Comparison of ENCODE assay signal across 1 cellular context in the genomic region with DNA sequence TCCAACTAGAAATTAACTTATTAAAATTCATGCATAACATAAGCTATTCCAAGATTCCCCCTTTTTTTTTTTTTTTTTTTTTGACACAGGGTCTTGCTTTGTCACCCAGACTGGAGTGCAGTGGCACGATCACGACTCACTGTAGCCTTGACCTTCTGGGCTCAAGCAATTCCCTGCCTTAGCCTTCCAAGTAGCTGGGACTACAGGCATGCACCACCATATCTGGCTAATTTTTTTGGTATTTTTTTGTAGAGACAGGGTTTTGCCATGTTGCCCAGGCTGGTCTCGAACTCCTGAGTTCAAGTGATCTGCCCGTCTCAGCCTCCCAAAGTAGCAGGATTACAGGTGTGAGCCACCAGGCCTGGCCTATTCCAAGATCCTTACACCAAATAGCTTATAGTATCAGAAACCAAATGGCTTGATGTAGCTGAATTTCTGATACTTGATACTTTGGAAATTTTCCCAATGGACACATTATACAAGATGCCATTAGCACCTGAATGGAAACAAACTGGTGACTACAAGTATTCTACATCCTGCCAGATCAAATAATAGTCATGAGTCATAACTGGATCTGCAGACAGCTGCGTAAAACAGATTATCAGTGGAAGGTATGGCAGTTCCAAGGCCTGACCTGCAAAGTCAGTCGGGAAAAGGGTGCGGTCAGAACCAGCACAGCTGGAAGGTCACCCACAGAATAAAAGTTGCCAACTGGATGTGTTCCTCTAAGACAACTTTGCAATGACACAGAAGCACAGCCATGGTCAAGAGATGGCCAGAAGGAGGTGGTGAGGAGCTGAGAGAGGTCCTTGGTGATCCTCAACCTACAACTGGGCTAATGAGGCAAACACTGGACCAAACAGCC.
A peak's percentile ranks its signal among the peaks of the same experiment; 100 is the strongest.
TF ChIP-seq lines count a peak whose summit lies in the region.

No MANE protein-coding gene starts in this region.

TF ChIP-seq in K562, 482 proteins besides CTCF, POLR2A, EP300 and RAD21 (continued from another document and continues in another):
- TF ChIP-seq, protein P1, sequence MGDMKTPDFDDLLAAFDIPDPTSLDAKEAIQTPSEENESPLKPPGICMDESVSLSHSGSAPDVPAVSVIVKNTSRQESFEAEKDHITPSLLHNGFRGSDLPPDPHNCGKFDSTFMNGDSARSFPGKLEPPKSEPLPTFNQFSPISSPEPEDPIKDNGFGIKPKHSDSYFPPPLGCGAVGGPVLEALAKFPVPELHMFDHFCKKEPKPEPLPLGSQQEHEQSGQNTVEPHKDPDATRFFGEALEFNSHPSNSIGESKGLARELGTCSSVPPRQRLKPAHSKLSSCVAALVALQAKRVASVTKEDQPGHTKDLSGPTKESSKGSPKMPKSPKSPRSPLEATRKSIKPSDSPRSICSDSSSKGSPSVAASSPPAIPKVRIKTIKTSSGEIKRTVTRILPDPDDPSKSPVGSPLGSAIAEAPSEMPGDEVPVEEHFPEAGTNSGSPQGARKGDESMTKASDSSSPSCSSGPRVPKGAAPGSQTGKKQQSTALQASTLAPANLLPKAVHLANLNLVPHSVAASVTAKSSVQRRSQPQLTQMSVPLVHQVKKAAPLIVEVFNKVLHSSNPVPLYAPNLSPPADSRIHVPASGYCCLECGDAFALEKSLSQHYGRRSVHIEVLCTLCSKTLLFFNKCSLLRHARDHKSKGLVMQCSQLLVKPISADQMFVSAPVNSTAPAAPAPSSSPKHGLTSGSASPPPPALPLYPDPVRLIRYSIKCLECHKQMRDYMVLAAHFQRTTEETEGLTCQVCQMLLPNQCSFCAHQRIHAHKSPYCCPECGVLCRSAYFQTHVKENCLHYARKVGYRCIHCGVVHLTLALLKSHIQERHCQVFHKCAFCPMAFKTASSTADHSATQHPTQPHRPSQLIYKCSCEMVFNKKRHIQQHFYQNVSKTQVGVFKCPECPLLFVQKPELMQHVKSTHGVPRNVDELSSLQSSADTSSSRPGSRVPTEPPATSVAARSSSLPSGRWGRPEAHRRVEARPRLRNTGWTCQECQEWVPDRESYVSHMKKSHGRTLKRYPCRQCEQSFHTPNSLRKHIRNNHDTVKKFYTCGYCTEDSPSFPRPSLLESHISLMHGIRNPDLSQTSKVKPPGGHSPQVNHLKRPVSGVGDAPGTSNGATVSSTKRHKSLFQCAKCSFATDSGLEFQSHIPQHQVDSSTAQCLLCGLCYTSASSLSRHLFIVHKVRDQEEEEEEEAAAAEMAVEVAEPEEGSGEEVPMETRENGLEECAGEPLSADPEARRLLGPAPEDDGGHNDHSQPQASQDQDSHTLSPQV (IDR thresholded peaks at IDR 0.05): peak; percentile 88
- TF ChIP-seq KDM4B (IDR thresholded peaks at IDR 0.05; ENCODE audit: borderline replicate concordance in 2 of 2, low read depth in 1 of 2) (no peak), SMARCB1 (IDR thresholded peaks at IDR 0.05; ENCODE audit: insufficient read length, low read depth) (no peak), ZNF23 (CRISPR knock-in tag; IDR thresholded peaks at IDR 0.05) (no peak), ZNF3 (CRISPR knock-in tag; IDR thresholded peaks at IDR 0.05) (no peak), NCOA4 (IDR thresholded peaks at IDR 0.05; ENCODE audit: partially characterized antibody) (no peak), TARDBP (IDR thresholded peaks at IDR 0.05) (no peak), PRPF4 (IDR thresholded peaks at IDR 0.05; ENCODE audit: insufficient read depth, low read depth, low read length, poor library complexity, severe bottlenecking) (no peak), PHF20 (IDR thresholded peaks at IDR 0.05; ENCODE audit: partially characterized antibody) (no peak), SNRNP70 (optimal IDR thresholded peaks at IDR 0.05; ENCODE audit: low read depth, low read length) (no peak)
- TF ChIP-seq, protein P2, sequence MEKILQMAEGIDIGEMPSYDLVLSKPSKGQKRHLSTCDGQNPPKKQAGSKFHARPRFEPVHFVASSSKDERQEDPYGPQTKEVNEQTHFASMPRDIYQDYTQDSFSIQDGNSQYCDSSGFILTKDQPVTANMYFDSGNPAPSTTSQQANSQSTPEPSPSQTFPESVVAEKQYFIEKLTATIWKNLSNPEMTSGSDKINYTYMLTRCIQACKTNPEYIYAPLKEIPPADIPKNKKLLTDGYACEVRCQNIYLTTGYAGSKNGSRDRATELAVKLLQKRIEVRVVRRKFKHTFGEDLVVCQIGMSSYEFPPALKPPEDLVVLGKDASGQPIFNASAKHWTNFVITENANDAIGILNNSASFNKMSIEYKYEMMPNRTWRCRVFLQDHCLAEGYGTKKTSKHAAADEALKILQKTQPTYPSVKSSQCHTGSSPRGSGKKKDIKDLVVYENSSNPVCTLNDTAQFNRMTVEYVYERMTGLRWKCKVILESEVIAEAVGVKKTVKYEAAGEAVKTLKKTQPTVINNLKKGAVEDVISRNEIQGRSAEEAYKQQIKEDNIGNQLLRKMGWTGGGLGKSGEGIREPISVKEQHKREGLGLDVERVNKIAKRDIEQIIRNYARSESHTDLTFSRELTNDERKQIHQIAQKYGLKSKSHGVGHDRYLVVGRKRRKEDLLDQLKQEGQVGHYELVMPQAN (IDR thresholded peaks at IDR 0.05; ENCODE audit: borderline replicate concordance): peak; percentile 30; the same call in 1 of the 2 replicates
- TF ChIP-seq, protein P3, sequence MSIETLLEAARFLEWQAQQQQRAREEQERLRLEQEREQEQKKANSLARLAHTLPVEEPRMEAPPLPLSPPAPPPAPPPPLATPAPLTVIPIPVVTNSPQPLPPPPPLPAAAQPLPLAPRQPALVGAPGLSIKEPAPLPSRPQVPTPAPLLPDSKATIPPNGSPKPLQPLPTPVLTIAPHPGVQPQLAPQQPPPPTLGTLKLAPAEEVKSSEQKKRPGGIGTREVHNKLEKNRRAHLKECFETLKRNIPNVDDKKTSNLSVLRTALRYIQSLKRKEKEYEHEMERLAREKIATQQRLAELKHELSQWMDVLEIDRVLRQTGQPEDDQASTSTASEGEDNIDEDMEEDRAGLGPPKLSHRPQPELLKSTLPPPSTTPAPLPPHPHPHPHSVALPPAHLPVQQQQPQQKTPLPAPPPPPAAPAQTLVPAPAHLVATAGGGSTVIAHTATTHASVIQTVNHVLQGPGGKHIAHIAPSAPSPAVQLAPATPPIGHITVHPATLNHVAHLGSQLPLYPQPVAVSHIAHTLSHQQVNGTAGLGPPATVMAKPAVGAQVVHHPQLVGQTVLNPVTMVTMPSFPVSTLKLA (conservative IDR thresholded peaks at IDR 0.05): 0 out of 4 replicates have a peak, but pooled peaks of 1 of the 2 experiments have one; percentile 15
- TF ChIP-seq, protein P4, sequence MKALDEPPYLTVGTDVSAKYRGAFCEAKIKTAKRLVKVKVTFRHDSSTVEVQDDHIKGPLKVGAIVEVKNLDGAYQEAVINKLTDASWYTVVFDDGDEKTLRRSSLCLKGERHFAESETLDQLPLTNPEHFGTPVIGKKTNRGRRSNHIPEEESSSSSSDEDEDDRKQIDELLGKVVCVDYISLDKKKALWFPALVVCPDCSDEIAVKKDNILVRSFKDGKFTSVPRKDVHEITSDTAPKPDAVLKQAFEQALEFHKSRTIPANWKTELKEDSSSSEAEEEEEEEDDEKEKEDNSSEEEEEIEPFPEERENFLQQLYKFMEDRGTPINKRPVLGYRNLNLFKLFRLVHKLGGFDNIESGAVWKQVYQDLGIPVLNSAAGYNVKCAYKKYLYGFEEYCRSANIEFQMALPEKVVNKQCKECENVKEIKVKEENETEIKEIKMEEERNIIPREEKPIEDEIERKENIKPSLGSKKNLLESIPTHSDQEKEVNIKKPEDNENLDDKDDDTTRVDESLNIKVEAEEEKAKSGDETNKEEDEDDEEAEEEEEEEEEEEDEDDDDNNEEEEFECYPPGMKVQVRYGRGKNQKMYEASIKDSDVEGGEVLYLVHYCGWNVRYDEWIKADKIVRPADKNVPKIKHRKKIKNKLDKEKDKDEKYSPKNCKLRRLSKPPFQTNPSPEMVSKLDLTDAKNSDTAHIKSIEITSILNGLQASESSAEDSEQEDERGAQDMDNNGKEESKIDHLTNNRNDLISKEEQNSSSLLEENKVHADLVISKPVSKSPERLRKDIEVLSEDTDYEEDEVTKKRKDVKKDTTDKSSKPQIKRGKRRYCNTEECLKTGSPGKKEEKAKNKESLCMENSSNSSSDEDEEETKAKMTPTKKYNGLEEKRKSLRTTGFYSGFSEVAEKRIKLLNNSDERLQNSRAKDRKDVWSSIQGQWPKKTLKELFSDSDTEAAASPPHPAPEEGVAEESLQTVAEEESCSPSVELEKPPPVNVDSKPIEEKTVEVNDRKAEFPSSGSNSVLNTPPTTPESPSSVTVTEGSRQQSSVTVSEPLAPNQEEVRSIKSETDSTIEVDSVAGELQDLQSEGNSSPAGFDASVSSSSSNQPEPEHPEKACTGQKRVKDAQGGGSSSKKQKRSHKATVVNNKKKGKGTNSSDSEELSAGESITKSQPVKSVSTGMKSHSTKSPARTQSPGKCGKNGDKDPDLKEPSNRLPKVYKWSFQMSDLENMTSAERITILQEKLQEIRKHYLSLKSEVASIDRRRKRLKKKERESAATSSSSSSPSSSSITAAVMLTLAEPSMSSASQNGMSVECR (CRISPR knock-in tag; IDR thresholded peaks at IDR 0.05): no peak
- TF ChIP-seq, protein P5, sequence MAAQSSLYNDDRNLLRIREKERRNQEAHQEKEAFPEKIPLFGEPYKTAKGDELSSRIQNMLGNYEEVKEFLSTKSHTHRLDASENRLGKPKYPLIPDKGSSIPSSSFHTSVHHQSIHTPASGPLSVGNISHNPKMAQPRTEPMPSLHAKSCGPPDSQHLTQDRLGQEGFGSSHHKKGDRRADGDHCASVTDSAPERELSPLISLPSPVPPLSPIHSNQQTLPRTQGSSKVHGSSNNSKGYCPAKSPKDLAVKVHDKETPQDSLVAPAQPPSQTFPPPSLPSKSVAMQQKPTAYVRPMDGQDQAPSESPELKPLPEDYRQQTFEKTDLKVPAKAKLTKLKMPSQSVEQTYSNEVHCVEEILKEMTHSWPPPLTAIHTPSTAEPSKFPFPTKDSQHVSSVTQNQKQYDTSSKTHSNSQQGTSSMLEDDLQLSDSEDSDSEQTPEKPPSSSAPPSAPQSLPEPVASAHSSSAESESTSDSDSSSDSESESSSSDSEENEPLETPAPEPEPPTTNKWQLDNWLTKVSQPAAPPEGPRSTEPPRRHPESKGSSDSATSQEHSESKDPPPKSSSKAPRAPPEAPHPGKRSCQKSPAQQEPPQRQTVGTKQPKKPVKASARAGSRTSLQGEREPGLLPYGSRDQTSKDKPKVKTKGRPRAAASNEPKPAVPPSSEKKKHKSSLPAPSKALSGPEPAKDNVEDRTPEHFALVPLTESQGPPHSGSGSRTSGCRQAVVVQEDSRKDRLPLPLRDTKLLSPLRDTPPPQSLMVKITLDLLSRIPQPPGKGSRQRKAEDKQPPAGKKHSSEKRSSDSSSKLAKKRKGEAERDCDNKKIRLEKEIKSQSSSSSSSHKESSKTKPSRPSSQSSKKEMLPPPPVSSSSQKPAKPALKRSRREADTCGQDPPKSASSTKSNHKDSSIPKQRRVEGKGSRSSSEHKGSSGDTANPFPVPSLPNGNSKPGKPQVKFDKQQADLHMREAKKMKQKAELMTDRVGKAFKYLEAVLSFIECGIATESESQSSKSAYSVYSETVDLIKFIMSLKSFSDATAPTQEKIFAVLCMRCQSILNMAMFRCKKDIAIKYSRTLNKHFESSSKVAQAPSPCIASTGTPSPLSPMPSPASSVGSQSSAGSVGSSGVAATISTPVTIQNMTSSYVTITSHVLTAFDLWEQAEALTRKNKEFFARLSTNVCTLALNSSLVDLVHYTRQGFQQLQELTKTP (IDR thresholded peaks at IDR 0.05; ENCODE audit: low read depth in 1 of 2, partially characterized antibody in 2 of 2): no peak
- TF ChIP-seq, protein P6, sequence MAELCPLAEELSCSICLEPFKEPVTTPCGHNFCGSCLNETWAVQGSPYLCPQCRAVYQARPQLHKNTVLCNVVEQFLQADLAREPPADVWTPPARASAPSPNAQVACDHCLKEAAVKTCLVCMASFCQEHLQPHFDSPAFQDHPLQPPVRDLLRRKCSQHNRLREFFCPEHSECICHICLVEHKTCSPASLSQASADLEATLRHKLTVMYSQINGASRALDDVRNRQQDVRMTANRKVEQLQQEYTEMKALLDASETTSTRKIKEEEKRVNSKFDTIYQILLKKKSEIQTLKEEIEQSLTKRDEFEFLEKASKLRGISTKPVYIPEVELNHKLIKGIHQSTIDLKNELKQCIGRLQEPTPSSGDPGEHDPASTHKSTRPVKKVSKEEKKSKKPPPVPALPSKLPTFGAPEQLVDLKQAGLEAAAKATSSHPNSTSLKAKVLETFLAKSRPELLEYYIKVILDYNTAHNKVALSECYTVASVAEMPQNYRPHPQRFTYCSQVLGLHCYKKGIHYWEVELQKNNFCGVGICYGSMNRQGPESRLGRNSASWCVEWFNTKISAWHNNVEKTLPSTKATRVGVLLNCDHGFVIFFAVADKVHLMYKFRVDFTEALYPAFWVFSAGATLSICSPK (IDR thresholded peaks at IDR 0.05; ENCODE audit: borderline replicate concordance): no peak
- TF ChIP-seq, protein P7, sequence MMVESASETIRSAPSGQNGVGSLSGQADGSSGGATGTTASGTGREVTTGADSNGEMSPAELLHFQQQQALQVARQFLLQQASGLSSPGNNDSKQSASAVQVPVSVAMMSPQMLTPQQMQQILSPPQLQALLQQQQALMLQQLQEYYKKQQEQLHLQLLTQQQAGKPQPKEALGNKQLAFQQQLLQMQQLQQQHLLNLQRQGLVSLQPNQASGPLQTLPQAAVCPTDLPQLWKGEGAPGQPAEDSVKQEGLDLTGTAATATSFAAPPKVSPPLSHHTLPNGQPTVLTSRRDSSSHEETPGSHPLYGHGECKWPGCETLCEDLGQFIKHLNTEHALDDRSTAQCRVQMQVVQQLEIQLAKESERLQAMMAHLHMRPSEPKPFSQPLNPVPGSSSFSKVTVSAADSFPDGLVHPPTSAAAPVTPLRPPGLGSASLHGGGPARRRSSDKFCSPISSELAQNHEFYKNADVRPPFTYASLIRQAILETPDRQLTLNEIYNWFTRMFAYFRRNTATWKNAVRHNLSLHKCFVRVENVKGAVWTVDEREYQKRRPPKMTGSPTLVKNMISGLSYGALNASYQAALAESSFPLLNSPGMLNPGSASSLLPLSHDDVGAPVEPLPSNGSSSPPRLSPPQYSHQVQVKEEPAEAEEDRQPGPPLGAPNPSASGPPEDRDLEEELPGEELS (CRISPR knock-in tag; IDR thresholded peaks at IDR 0.05; ENCODE audit: borderline replicate concordance): no peak
- TF ChIP-seq, protein P8, sequence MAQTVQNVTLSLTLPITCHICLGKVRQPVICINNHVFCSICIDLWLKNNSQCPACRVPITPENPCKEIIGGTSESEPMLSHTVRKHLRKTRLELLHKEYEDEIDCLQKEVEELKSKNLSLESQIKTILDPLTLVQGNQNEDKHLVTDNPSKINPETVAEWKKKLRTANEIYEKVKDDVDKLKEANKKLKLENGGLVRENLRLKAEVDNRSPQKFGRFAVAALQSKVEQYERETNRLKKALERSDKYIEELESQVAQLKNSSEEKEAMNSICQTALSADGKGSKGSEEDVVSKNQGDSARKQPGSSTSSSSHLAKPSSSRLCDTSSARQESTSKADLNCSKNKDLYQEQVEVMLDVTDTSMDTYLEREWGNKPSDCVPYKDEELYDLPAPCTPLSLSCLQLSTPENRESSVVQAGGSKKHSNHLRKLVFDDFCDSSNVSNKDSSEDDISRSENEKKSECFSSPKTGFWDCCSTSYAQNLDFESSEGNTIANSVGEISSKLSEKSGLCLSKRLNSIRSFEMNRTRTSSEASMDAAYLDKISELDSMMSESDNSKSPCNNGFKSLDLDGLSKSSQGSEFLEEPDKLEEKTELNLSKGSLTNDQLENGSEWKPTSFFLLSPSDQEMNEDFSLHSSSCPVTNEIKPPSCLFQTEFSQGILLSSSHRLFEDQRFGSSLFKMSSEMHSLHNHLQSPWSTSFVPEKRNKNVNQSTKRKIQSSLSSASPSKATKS (CRISPR knock-in tag; IDR thresholded peaks at IDR 0.05): no peak
- TF ChIP-seq, protein P9, sequence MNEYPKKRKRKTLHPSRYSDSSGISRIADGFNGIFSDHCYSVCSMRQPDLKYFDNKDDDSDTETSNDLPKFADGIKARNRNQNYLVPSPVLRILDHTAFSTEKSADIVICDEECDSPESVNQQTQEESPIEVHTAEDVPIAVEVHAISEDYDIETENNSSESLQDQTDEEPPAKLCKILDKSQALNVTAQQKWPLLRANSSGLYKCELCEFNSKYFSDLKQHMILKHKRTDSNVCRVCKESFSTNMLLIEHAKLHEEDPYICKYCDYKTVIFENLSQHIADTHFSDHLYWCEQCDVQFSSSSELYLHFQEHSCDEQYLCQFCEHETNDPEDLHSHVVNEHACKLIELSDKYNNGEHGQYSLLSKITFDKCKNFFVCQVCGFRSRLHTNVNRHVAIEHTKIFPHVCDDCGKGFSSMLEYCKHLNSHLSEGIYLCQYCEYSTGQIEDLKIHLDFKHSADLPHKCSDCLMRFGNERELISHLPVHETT (CRISPR knock-in tag; conservative IDR thresholded peaks at IDR 0.05 in 1 of 2, IDR thresholded peaks at IDR 0.05 in 1 of 2): peak in 1 of 2 experiments; percentile 28; a peak in 1 of 4 replicates
